8 cellular contexts compared by ENCODE assay signal in genomic region chr10:102241444-102242117, GRCh38. TPM values are rescaled to one million over a fixed set of nuclear protein-coding genes. Genes with fewer than 3 reads are reported as not detected.
A peak's percentile ranks its signal among the peaks of the same experiment; 100 is the strongest.
DNase-seq lines count a peak whose midpoint lies in the region; ATAC-seq and TF ChIP-seq lines count a peak whose summit lies in the region.

TSS of gene PITX3 (minus strand) at chr10:102241512. CDS start at chr10:102232080, 9,432 bp downstream.

- H3K27me3 ChIP-seq in gastroesophageal sphincter = peaks cover 7% of the 10 kb centered on the region

- H3K4me1 Mint-ChIP-seq in activated naive CD4-positive, alpha-beta T cell treated with anti-CD3 and anti-CD28 coated beads for 36 hours (ENCODE audit: low read depth) = peaks cover 20% of the 10 kb centered on the region

- peak; percentile 38 for ATAC-seq in GM19351 (IDR thresholded peaks at IDR 0.05; ENCODE audit: unreplicated experiment)
- ATAC-seq in gastroesophageal sphincter = peak; percentile 72

- DNase-seq in C1 segment of cervical spinal cord (lab: John Stamatoyannopoulos, UW) (peak in 10 of 14 donors; percentile 5 to 68 (median 35)), HT1080 (ENCODE audit: low read depth) (peak; percentile 52), SK-N-DZ (ENCODE audit: low spot score) (peak; percentile 90), nucleus accumbens (lab: John Stamatoyannopoulos, UW) (peak in 48 of 56 donors; percentile 5 to 84 (median 42)), stromal cell of bone marrow (ENCODE audit: low read depth) (peak; percentile 81)
- peak; percentile 91 for DNase-seq in activated naive CD4-positive, alpha-beta T cell treated with anti-CD3 and anti-CD28 coated beads for 36 hours

- H3K9me3 ChIP-seq in gastroesophageal sphincter = no peaks in the 10 kb centered on the region

- CTCF ChIA-PET in activated naive CD4-positive, alpha-beta T cell treated with anti-CD3 and anti-CD28 coated beads for 36 hours (lab: Charles Lee) = interaction anchor here (1.0 to 16.9 kb wide), 3 partner anchors 11 to 112 kb away, joined by 3 to 685 read pairs (median 26); no protein-coding TSS in a partner anchor

- H3K4me3 ChIP-seq in gastroesophageal sphincter = peak within 1 kb of the TSS; percentile 22 to 62

- no peak for TF ChIP-seq EP300 in gastroesophageal sphincter (IDR thresholded peaks at IDR 0.05)

- intact Hi-C loops in activated naive CD4-positive, alpha-beta T cell treated with anti-CD3 and anti-CD28 coated beads for 36 hours (cut with micrococcal nuclease) = loop anchor here (1.0 kb wide), 1 partner anchor 261 kb away; the partner anchor contains the start of gene ACTR1A

- TF ChIP-seq CTCF in gastroesophageal sphincter (IDR thresholded peaks at IDR 0.05) = no peak

- 0% methylated on average over 3 to 13 of the region's 57 CpGs for WGBS in gastroesophageal sphincter (ENCODE audit: low coverage in 1 of 2), 2 donors

- no peaks in the 10 kb centered on the region for H3K36me3 ChIP-seq in gastroesophageal sphincter

- H3K36me3 Mint-ChIP-seq in activated naive CD4-positive, alpha-beta T cell treated with anti-CD3 and anti-CD28 coated beads for 36 hours (ENCODE audit: low read depth) = no peaks in the 10 kb centered on the region

- peak within 1 kb of the TSS; percentile 86 for H3K4me3 Mint-ChIP-seq in activated naive CD4-positive, alpha-beta T cell treated with anti-CD3 and anti-CD28 coated beads for 36 hours

- no peaks in the 10 kb centered on the region for H3K9me3 Mint-ChIP-seq in activated naive CD4-positive, alpha-beta T cell treated with anti-CD3 and anti-CD28 coated beads for 36 hours

- peak within 1 kb of the TSS in 1 of 4 donors; percentile 9 for H3K27ac ChIP-seq in gastroesophageal sphincter

- H3K27ac Mint-ChIP-seq in activated naive CD4-positive, alpha-beta T cell treated with anti-CD3 and anti-CD28 coated beads for 36 hours = no peak within 1 kb of the TSS

- H3K4me1 ChIP-seq in gastroesophageal sphincter = peaks cover 1 to 45% (median 15%) of the 10 kb centered on the region in 3 donors

- peaks cover 26% of the 10 kb centered on the region for H3K27me3 Mint-ChIP-seq in activated naive CD4-positive, alpha-beta T cell treated with anti-CD3 and anti-CD28 coated beads for 36 hours (ENCODE audit: low read depth)

- TF ChIP-seq POLR2A in gastroesophageal sphincter (IDR thresholded peaks at IDR 0.05) = no peak

RNA-seq across cellular contexts. Expression of gene PITX3, which starts in this region (rescaled TPM):
- total RNA-seq in HT1080 (2014; rRNA removed; shearing (Covaris generic)) = not detected in 2 replicates
- polyA plus RNA-seq in HT1080 (2015; cell fraction: cytosol; rRNA removed) = not detected in 2 replicates
- not detected in 2 replicates for polyA plus RNA-seq in HT1080 (2015; cell fraction: nucleus; rRNA removed)
- polyA plus RNA-seq in SK-N-DZ (2014; cell fraction: cytosol; rRNA removed) = not detected in 2 replicates
- not detected in 2 replicates for polyA plus RNA-seq in SK-N-DZ (2014; cell fraction: nucleus; rRNA removed)
- total RNA-seq in activated naive CD4-positive, alpha-beta T cell treated with anti-CD3 and anti-CD28 coated beads for 36 hours = under 1 TPM in 1 of 2 experiments, not detected in 1; 0.14 TPM
- under 1 TPM in 1 of 4 donors, not detected in 3; 0.30 TPM for total RNA-seq in gastroesophageal sphincter

Comparison
In these comparisons a context has a peak if more than half of its experiments do, and no peak if none do; other contexts are left out.
1. Peak in DNase-seq in HT1080; RNA of the gene not detected or under 1 TPM.
2. Peak in DNase-seq in activated naive CD4-positive, alpha-beta T cell treated with anti-CD3 and anti-CD28 coated beads for 36 hours; RNA of the gene not detected or under 1 TPM.
3. Peak in ATAC-seq and H3K4me3 ChIP-seq in gastroesophageal sphincter; RNA of the gene not detected or under 1 TPM.
4. DNase-seq: peak in every context shown above with its lines; median percentile 91 in activated naive CD4-positive, alpha-beta T cell treated with anti-CD3 and anti-CD28 coated beads for 36 hours; 90 in SK-N-DZ; 81 in stromal cell of bone marrow; 52 in HT1080; 42 in nucleus accumbens; 35 in C1 segment of cervical spinal cord.